In the genomic region with DNA sequence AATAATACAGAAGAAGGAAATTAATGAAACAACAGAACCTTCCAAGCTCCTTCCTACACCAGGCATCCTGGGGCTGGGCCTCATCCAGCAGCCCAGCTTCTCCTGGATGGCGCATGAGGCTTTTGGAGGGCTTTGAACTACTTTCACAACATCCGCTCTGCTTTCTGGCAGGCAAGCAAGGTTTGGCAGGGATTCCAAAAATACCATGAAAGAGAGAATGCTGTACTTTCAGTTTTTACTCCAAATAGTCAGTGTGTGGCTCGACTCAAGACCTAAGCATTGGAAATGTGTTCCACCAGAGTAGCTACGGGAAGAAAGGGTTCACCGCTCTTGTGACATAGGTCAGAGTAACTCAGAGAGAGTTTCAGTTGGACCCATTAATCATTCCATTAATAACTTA, we compare ENCODE assay signal across 11 cellular contexts.
DNase-seq lines count a peak whose midpoint lies in the region; ATAC-seq, FAIRE-seq and TF ChIP-seq lines count a peak whose summit lies in the region.
"Had no signal": no experiment of that assay in that cellular context is flagged by ENCODE, and none has a peak within 500 bp of the region (broad histone marks: within the 10 kb centered on the region; RNA-seq: fewer than 3 reads in every experiment).

No MANE protein-coding gene starts in this region.

- no peaks in the 10 kb centered on the region for H3K27me3 Mint-ChIP-seq in mesothelial cell of epicardium (ENCODE audit: low read depth)

- no peak overlapping the region for H3K9ac ChIP-seq in colonic mucosa (ENCODE audit: low read depth in 2 of 2, low read length in 2 of 2)

- H3K9me3 ChIP-seq in colonic mucosa: no peaks in the 10 kb centered on the region

- H3K27ac ChIP-seq in ACC112 (ENCODE audit: low read depth, low read length) (0 out of 2 replicates have a peak overlapping the region, but pooled peaks have one; percentile 5), colonic mucosa (no peak overlapping the region)
- H3K27ac ChIP-seq: SK-N-MC had no signal

- H3K36me3 ChIP-seq in ACC112 (ENCODE audit: insufficient read depth, low read length): no peaks in the 10 kb centered on the region
- no peaks in the 10 kb centered on the region for H3K36me3 ChIP-seq in colonic mucosa

- FAIRE-seq in GM19239 (lab: Jason Lieb, UNC): peak; percentile 59
- FAIRE-seq: keratinocyte had no signal

- no peak overlapping the region for H3K4me3 Mint-ChIP-seq in mesothelial cell of epicardium
- no peak overlapping the region for H3K4me3 Mint-ChIP-seq in stimulated activated effector memory CD8-positive, alpha-beta T cell treated with anti-CD3 and anti-CD28 coated beads, Interleukin-12 subunit alpha, Interleukin-12 subunit beta, amount 100 ng/mL, for 72 hours

- H3K4me1 ChIP-seq in ACC112 (ENCODE audit: control insufficient read depth, insufficient read depth, low read length, unreplicated experiment): no peaks in the 10 kb centered on the region
- H3K4me1 ChIP-seq in colonic mucosa: no peaks in the 10 kb centered on the region

- H2AFZ ChIP-seq in ACC112 (ENCODE audit: low read length, unreplicated experiment): no peak overlapping the region

- TF ChIP-seq CTCF in colonic mucosa (IDR thresholded peaks at IDR 0.05) (no peak), mesothelial cell of epicardium (IDR thresholded peaks at IDR 0.05; ENCODE audit: unreplicated experiment) (no peak)

- DNase-seq in GM19239 (ENCODE audit: insufficient read length, low spot score) (no peak), colonic mucosa (peak; percentile 28), mesothelial cell of epicardium (ENCODE audit: low spot score in 2 of 2, unreplicated experiment in 2 of 2) (no peak), mesenteric fat pad (ENCODE audit: low spot score) (no peak)
- DNase-seq in stimulated activated effector memory CD8-positive, alpha-beta T cell treated with anti-CD3 and anti-CD28 coated beads, Interleukin-12 subunit alpha, Interleukin-12 subunit beta, amount 100 ng/mL, for 72 hours (ENCODE audit: low spot score in 2 of 2): no peak
- DNase-seq: Karpas-422 had no signal

- no peaks in the 10 kb centered on the region for H3K36me3 Mint-ChIP-seq in mesothelial cell of epicardium
- H3K36me3 Mint-ChIP-seq in stimulated activated effector memory CD8-positive, alpha-beta T cell treated with anti-CD3 and anti-CD28 coated beads, Interleukin-12 subunit alpha, Interleukin-12 subunit beta, amount 100 ng/mL, for 72 hours: peaks cover 36% of the 10 kb centered on the region

- no peaks in the 10 kb centered on the region for H3K79me2 ChIP-seq in ACC112 (ENCODE audit: control insufficient read depth, insufficient read depth, low read length, unreplicated experiment)

- peak overlapping the region; percentile 54 for H3K27ac Mint-ChIP-seq in mesothelial cell of epicardium
- no peak overlapping the region for H3K27ac Mint-ChIP-seq in stimulated activated effector memory CD8-positive, alpha-beta T cell treated with anti-CD3 and anti-CD28 coated beads, Interleukin-12 subunit alpha, Interleukin-12 subunit beta, amount 100 ng/mL, for 72 hours

- no peaks in the 10 kb centered on the region for H3K27me3 ChIP-seq in ACC112 (ENCODE audit: insufficient read depth, low read length)
- no peaks in the 10 kb centered on the region for H3K27me3 ChIP-seq in colonic mucosa

- peaks cover 4% of the 10 kb centered on the region for H3K4me1 Mint-ChIP-seq in mesothelial cell of epicardium
- H3K4me1 Mint-ChIP-seq in stimulated activated effector memory CD8-positive, alpha-beta T cell treated with anti-CD3 and anti-CD28 coated beads, Interleukin-12 subunit alpha, Interleukin-12 subunit beta, amount 100 ng/mL, for 72 hours: peaks cover 21% of the 10 kb centered on the region

- ATAC-seq in GM19324 (IDR thresholded peaks at IDR 0.05; ENCODE audit: low FRiP score, unreplicated experiment) (no peak), GM18873 (IDR thresholded peaks at IDR 0.05; ENCODE audit: low FRiP score, unreplicated experiment) (no peak)
- ATAC-seq in stimulated activated effector memory CD8-positive, alpha-beta T cell treated with anti-CD3 and anti-CD28 coated beads, Interleukin-12 subunit alpha, Interleukin-12 subunit beta, amount 100 ng/mL, for 72 hours: no peak

- H3K4me3 ChIP-seq in ACC112 (ENCODE audit: low read depth, low read length): no peak overlapping the region
- no peak overlapping the region for H3K4me3 ChIP-seq in colonic mucosa
- H3K4me3 ChIP-seq: SK-N-MC had no signal

- H3K9me3 Mint-ChIP-seq in mesothelial cell of epicardium: peaks cover 5% of the 10 kb centered on the region
- H3K9me3 Mint-ChIP-seq in stimulated activated effector memory CD8-positive, alpha-beta T cell treated with anti-CD3 and anti-CD28 coated beads, Interleukin-12 subunit alpha, Interleukin-12 subunit beta, amount 100 ng/mL, for 72 hours: no peaks in the 10 kb centered on the region

- intact Hi-C loops in colonic mucosa (cut with DNase I): no loop called here
